Comparison of ENCODE assay signal across 24 cellular contexts in the genomic region with DNA sequence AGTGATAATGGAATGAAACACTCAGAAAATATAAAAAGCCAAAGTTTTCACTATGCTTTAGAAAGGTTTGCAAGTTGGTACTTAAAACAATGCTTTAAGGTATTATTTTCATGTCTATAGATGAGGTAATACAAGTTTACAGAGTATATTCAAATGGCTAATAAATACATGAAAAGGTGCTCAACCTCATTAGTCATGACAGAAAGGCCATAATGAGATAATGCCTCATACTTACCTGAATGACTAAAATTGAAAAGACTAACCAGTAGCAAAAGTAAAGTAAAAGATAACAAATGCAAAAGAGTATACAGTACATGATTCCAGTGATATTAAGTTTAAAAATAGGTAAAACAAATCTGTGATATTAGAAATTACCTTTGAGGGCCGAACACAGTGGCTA.
"Had no signal": no experiment of that assay in that cellular context is flagged by ENCODE, and none has a peak within 500 bp of the region (broad histone marks: within the 10 kb centered on the region; RNA-seq: fewer than 3 reads in every experiment).

No MANE protein-coding gene starts in this region.

- H3K27me3 Mint-ChIP-seq: naive thymus-derived CD8-positive, alpha-beta T cell; type B pancreatic cell had no signal

- H3K4me1 Mint-ChIP-seq: nephron; stimulated activated effector memory CD8-positive, alpha-beta T cell treated with anti-CD3 and anti-CD28 coated beads, Interleukin-12 subunit alpha, Interleukin-12 subunit beta, amount 100 ng/mL, for 72 hours had no signal

- H3K27me3 ChIP-seq: hepatocyte, pancreas, spleen, stomach, tibial nerve, uterus had no signal

- H3K4me3 Mint-ChIP-seq: naive thymus-derived CD8-positive, alpha-beta T cell; nephron; neural crest cell; stimulated activated effector memory CD8-positive, alpha-beta T cell treated with anti-CD3 and anti-CD28 coated beads, Interleukin-12 subunit alpha, Interleukin-12 subunit beta, amount 100 ng/mL, for 72 hours; type B pancreatic cell had no signal

- H3K9me3 ChIP-seq: left ventricle myocardium inferior, pancreas, prostate gland, spleen, stomach, tibial nerve, uterus had no signal

- H3K4me3 ChIP-seq: hepatocyte, left ventricle myocardium inferior, lung, pancreas, prostate gland, skin epidermis, spleen, stomach, tibial nerve, uterus had no signal

- H3K9me3 Mint-ChIP-seq: naive thymus-derived CD8-positive, alpha-beta T cell; nephron; neural crest cell; stimulated activated effector memory CD8-positive, alpha-beta T cell treated with anti-CD3 and anti-CD28 coated beads, Interleukin-12 subunit alpha, Interleukin-12 subunit beta, amount 100 ng/mL, for 72 hours; type B pancreatic cell had no signal

- H3K27ac ChIP-seq: hepatocyte, left ventricle myocardium inferior, pancreas, tibial nerve had no signal

- H3K27ac Mint-ChIP-seq: nephron; stimulated activated effector memory CD8-positive, alpha-beta T cell treated with anti-CD3 and anti-CD28 coated beads, Interleukin-12 subunit alpha, Interleukin-12 subunit beta, amount 100 ng/mL, for 72 hours; type B pancreatic cell had no signal

- H3K36me3 ChIP-seq: prostate gland, uterus had no signal

- ATAC-seq: naive thymus-derived CD8-positive, alpha-beta T cell; pancreas; right cardiac atrium; sciatic nerve; stimulated activated effector memory CD8-positive, alpha-beta T cell treated with anti-CD3 and anti-CD28 coated beads, Interleukin-12 subunit alpha, Interleukin-12 subunit beta, amount 100 ng/mL, for 72 hours had no signal

- H3K4me1 ChIP-seq: prostate gland, uterus had no signal

- DNase-seq: islet precursor cell; left ventricle myocardium inferior; midbrain; naive thymus-derived CD8-positive, alpha-beta T cell; nucleus accumbens; pancreas; posterior cingulate gyrus; retina; right cardiac atrium; spleen; stimulated activated CD4-positive, alpha-beta T cell treated with anti-CD3 and anti-CD28 coated beads, Interleukin-4, amount 100 ng/mL, for 24 hours; stimulated activated naive CD4-positive, alpha-beta T cell; stomach; uterus had no signal
